In the genomic region with DNA sequence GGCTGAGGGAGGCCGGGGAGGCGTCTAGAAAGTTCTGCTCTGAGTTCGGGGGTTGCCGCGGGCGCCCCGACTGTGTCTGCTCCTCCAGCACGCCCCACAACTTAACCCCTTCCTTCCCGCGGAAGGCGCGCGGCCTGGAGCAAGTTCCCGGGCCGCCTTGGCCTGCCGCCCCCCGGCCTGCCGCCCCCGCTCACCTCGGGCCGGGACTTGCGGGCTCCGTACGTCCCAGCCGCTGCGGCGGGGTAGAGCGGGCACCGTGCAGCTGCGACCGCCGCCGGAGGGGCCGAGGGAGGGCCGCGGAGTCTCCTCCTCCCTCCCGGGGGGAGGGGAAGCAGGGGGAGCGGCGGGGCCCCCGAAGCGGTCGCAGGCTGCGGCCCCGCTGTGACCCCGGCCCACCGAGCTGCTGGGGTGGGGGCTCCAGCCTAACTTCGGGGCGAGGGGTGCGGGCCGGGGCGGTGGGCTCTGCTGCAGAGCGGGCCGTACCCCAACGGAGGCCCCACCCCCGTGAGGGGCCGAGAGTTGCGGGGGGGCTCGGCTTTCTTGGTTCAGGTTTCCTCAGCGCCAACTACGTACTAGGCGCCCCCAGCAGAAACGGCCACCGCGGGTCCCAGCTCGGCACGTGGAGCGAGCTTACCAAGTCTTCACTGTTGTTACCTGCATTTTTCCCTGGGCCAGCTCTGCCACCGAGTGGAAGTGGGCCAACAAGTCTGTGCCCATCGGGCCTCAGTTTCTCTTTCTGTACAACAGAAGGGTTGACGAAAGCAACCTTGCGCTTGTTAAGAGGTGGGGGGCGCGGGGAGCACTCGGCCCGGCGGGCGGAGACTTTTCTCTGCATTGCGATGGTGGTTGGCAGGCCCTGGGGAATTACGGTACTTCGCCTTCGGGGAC, we compare ENCODE assay signal across 1 cellular context.
A peak's percentile ranks its signal among the peaks of the same experiment; 100 is the strongest.
TF ChIP-seq lines count a peak whose summit lies in the region.

A gene (minus strand): TSS at position 266 of the 888 bp plus-strand sequence. CDS start 7,394 bp downstream, outside the sequence.

TF ChIP-seq in K562, 482 proteins besides CTCF, POLR2A, EP300 and RAD21 (continued from another document and continues in another):
- TF ChIP-seq, protein P1, sequence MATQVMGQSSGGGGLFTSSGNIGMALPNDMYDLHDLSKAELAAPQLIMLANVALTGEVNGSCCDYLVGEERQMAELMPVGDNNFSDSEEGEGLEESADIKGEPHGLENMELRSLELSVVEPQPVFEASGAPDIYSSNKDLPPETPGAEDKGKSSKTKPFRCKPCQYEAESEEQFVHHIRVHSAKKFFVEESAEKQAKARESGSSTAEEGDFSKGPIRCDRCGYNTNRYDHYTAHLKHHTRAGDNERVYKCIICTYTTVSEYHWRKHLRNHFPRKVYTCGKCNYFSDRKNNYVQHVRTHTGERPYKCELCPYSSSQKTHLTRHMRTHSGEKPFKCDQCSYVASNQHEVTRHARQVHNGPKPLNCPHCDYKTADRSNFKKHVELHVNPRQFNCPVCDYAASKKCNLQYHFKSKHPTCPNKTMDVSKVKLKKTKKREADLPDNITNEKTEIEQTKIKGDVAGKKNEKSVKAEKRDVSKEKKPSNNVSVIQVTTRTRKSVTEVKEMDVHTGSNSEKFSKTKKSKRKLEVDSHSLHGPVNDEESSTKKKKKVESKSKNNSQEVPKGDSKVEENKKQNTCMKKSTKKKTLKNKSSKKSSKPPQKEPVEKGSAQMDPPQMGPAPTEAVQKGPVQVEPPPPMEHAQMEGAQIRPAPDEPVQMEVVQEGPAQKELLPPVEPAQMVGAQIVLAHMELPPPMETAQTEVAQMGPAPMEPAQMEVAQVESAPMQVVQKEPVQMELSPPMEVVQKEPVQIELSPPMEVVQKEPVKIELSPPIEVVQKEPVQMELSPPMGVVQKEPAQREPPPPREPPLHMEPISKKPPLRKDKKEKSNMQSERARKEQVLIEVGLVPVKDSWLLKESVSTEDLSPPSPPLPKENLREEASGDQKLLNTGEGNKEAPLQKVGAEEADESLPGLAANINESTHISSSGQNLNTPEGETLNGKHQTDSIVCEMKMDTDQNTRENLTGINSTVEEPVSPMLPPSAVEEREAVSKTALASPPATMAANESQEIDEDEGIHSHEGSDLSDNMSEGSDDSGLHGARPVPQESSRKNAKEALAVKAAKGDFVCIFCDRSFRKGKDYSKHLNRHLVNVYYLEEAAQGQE (CRISPR knock-in tag; IDR thresholded peaks at IDR 0.05; ENCODE audit: low read depth), result peak; percentile 68
- TF ChIP-seq NR2C1 (IDR thresholded peaks at IDR 0.05) (no peak), NR2C1 (tag; IDR thresholded peaks at IDR 0.05) (no peak), CC2D1A (IDR thresholded peaks at IDR 0.05) (no peak), SP1 (CRISPR knock-in tag; IDR thresholded peaks at IDR 0.05) (no peak), SRF (CRISPR knock-in tag; IDR thresholded peaks at IDR 0.05) (no peak), RFX5 (IDR thresholded peaks at IDR 0.05; ENCODE audit: low read depth, low read length) (no peak), RBM22 (IDR thresholded peaks at IDR 0.05; ENCODE audit: low read depth, low read length, poor library complexity, severe bottlenecking) (no peak), ETS2 (tag; IDR thresholded peaks at IDR 0.05; ENCODE audit: borderline replicate concordance, poor library complexity, severe bottlenecking) (no peak), RUNX1 (IDR thresholded peaks at IDR 0.05; ENCODE audit: low read depth) (no peak), HNRNPLL (IDR thresholded peaks at IDR 0.05; ENCODE audit: low read depth, low read length, poor library complexity, severe bottlenecking) (peak; percentile 62), MAFG (tag; conservative IDR thresholded peaks at IDR 0.05) (no peak), SAP30 (IDR thresholded peaks at IDR 0.05; ENCODE audit: borderline replicate concordance, insufficient read depth, low read depth, low read length, poor library complexity, severe bottlenecking) (no peak), POLR3A (IDR thresholded peaks at IDR 0.05; ENCODE audit: borderline replicate concordance, extremely low read depth, insufficient read depth, insufficient read length) (no peak), SLC30A9 (CRISPR knock-in tag; IDR thresholded peaks at IDR 0.05) (no peak), FOXA1 (IDR thresholded peaks at IDR 0.05; ENCODE audit: borderline replicate concordance) (no peak), RBM39 (optimal IDR thresholded peaks at IDR 0.05; ENCODE audit: low read depth, low read length) (no peak), NUFIP1 (IDR thresholded peaks at IDR 0.05; ENCODE audit: partially characterized antibody) (no peak), GABPB2 (CRISPR knock-in tag; conservative IDR thresholded peaks at IDR 0.05) (no peak), ZC3H8 (IDR thresholded peaks at IDR 0.05) (no peak), HDAC6 (IDR thresholded peaks at IDR 0.05; ENCODE audit: low read depth, low read length) (no peak), FOXK2 (conservative IDR thresholded peaks at IDR 0.05 in 1 of 2, IDR thresholded peaks at IDR 0.05 in 1 of 2; ENCODE audit: low read depth in 2 of 2) (no peak), STAG1 (CRISPR knock-in tag; IDR thresholded peaks at IDR 0.05; ENCODE audit: borderline replicate concordance) (no peak), NR2C2 (CRISPR knock-in tag; IDR thresholded peaks at IDR 0.05) (no peak), NR2C2 (tag; IDR thresholded peaks at IDR 0.05) (no peak), PTTG1 (tag; IDR thresholded peaks at IDR 0.05; ENCODE audit: low read depth) (no peak), PRPF4 (IDR thresholded peaks at IDR 0.05; ENCODE audit: insufficient read depth, low read depth, low read length, poor library complexity, severe bottlenecking) (no peak), YBX1 (IDR thresholded peaks at IDR 0.05) (no peak), RB1 (IDR thresholded peaks at IDR 0.05; ENCODE audit: low read depth) (peak; percentile 58)
- TF ChIP-seq, protein P2, sequence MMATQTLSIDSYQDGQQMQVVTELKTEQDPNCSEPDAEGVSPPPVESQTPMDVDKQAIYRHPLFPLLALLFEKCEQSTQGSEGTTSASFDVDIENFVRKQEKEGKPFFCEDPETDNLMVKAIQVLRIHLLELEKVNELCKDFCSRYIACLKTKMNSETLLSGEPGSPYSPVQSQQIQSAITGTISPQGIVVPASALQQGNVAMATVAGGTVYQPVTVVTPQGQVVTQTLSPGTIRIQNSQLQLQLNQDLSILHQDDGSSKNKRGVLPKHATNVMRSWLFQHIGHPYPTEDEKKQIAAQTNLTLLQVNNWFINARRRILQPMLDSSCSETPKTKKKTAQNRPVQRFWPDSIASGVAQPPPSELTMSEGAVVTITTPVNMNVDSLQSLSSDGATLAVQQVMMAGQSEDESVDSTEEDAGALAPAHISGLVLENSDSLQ (IDR thresholded peaks at IDR 0.05), result no peak
- TF ChIP-seq, protein P3, sequence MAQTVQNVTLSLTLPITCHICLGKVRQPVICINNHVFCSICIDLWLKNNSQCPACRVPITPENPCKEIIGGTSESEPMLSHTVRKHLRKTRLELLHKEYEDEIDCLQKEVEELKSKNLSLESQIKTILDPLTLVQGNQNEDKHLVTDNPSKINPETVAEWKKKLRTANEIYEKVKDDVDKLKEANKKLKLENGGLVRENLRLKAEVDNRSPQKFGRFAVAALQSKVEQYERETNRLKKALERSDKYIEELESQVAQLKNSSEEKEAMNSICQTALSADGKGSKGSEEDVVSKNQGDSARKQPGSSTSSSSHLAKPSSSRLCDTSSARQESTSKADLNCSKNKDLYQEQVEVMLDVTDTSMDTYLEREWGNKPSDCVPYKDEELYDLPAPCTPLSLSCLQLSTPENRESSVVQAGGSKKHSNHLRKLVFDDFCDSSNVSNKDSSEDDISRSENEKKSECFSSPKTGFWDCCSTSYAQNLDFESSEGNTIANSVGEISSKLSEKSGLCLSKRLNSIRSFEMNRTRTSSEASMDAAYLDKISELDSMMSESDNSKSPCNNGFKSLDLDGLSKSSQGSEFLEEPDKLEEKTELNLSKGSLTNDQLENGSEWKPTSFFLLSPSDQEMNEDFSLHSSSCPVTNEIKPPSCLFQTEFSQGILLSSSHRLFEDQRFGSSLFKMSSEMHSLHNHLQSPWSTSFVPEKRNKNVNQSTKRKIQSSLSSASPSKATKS (CRISPR knock-in tag; IDR thresholded peaks at IDR 0.05), result no peak
- TF ChIP-seq, protein P4, sequence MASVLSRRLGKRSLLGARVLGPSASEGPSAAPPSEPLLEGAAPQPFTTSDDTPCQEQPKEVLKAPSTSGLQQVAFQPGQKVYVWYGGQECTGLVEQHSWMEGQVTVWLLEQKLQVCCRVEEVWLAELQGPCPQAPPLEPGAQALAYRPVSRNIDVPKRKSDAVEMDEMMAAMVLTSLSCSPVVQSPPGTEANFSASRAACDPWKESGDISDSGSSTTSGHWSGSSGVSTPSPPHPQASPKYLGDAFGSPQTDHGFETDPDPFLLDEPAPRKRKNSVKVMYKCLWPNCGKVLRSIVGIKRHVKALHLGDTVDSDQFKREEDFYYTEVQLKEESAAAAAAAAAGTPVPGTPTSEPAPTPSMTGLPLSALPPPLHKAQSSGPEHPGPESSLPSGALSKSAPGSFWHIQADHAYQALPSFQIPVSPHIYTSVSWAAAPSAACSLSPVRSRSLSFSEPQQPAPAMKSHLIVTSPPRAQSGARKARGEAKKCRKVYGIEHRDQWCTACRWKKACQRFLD (CRISPR knock-in tag; IDR thresholded peaks at IDR 0.05), result peak; percentile 19; the same call in 1 of the 2 replicates
- TF ChIP-seq, protein P5, sequence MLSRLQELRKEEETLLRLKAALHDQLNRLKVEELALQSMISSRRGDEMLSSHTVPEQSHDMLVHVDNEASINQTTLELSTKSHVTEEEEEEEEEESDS (CRISPR knock-in tag; IDR thresholded peaks at IDR 0.05), result no peak
- TF ChIP-seq, protein P6, sequence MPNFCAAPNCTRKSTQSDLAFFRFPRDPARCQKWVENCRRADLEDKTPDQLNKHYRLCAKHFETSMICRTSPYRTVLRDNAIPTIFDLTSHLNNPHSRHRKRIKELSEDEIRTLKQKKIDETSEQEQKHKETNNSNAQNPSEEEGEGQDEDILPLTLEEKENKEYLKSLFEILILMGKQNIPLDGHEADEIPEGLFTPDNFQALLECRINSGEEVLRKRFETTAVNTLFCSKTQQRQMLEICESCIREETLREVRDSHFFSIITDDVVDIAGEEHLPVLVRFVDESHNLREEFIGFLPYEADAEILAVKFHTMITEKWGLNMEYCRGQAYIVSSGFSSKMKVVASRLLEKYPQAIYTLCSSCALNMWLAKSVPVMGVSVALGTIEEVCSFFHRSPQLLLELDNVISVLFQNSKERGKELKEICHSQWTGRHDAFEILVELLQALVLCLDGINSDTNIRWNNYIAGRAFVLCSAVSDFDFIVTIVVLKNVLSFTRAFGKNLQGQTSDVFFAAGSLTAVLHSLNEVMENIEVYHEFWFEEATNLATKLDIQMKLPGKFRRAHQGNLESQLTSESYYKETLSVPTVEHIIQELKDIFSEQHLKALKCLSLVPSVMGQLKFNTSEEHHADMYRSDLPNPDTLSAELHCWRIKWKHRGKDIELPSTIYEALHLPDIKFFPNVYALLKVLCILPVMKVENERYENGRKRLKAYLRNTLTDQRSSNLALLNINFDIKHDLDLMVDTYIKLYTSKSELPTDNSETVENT (CRISPR knock-in tag; IDR thresholded peaks at IDR 0.05), result 0 out of 2 replicates have a peak, but pooled peaks have one; percentile 13
- TF ChIP-seq, protein P7, sequence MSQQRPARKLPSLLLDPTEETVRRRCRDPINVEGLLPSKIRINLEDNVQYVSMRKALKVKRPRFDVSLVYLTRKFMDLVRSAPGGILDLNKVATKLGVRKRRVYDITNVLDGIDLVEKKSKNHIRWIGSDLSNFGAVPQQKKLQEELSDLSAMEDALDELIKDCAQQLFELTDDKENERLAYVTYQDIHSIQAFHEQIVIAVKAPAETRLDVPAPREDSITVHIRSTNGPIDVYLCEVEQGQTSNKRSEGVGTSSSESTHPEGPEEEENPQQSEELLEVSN (IDR thresholded peaks at IDR 0.05; ENCODE audit: borderline replicate concordance in 1 of 2, extremely low read depth in 1 of 2, insufficient read depth in 1 of 2, insufficient read length in 1 of 2, low read depth in 1 of 2, low read length in 1 of 2, poor library complexity in 1 of 2, severe bottlenecking in 1 of 2), result peak in 1 of 2 experiments; percentile 19
